ENCODE assay signal across 2 cellular contexts in genomic region chr3:196431193-196432136, GRCh38.
A peak's percentile ranks its signal among the peaks of the same experiment; 100 is the strongest.
TF ChIP-seq lines count a peak whose summit lies in the region.

No MANE protein-coding gene starts in this region.

TF ChIP-seq in HEK293, 187 proteins besides CTCF, POLR2A, EP300 and RAD21 (continued from another document and continues in another):
- peak; percentile 92 for TF ChIP-seq PRDM4 (tag by site-specific recombination; IDR thresholded peaks at IDR 0.05)
- no peak for TF ChIP-seq ATF2 (tag by site-specific recombination; IDR thresholded peaks at IDR 0.05; ENCODE audit: low read depth)
- no peak for TF ChIP-seq MYNN (tag by site-specific recombination; IDR thresholded peaks at IDR 0.05; ENCODE audit: borderline replicate concordance)
- no peak for TF ChIP-seq ZNF394 (tag by site-specific recombination; IDR thresholded peaks at IDR 0.05; ENCODE audit: borderline replicate concordance)
- no peak for TF ChIP-seq ZNF660 (tag by site-specific recombination; IDR thresholded peaks at IDR 0.05)
- no peak for TF ChIP-seq ZNF169 (tag by site-specific recombination; IDR thresholded peaks at IDR 0.05)
- TF ChIP-seq ZNF16 (tag by site-specific recombination; IDR thresholded peaks at IDR 0.05; ENCODE audit: low read depth): no peak
- TF ChIP-seq ZNF140 (tag by site-specific recombination; IDR thresholded peaks at IDR 0.05): no peak
- TF ChIP-seq ZBTB44 (tag by site-specific recombination; IDR thresholded peaks at IDR 0.05): no peak
- TF ChIP-seq ZNF639 (tag by site-specific recombination; IDR thresholded peaks at IDR 0.05): no peak
- no peak for TF ChIP-seq ZNF521 (tag by site-specific recombination; IDR thresholded peaks at IDR 0.05)
- TF ChIP-seq HIC1 (tag by site-specific recombination; IDR thresholded peaks at IDR 0.05): no peak
- no peak for TF ChIP-seq ZNF426 (tag by site-specific recombination; IDR thresholded peaks at IDR 0.05)
- no peak for TF ChIP-seq ELK4 (IDR thresholded peaks at IDR 0.05; ENCODE audit: borderline replicate concordance, low read depth, low read length)
- TF ChIP-seq KLF1 (tag by site-specific recombination; IDR thresholded peaks at IDR 0.05): peak; percentile 67

TF ChIP-seq in HepG2, 621 proteins besides CTCF, POLR2A, EP300 and RAD21 (continued from another document):
- 0 out of 2 replicates have a peak, but pooled peaks have one; percentile 15 for TF ChIP-seq ZNF710 (CRISPR knock-in tag; IDR thresholded peaks at IDR 0.05; ENCODE audit: borderline replicate concordance)
- TF ChIP-seq MEF2D (CRISPR knock-in tag; IDR thresholded peaks at IDR 0.05): 0 out of 2 replicates have a peak, but pooled peaks have one; percentile 9
- no peak for TF ChIP-seq SP140L (CRISPR knock-in tag; IDR thresholded peaks at IDR 0.05; ENCODE audit: borderline replicate concordance)
- TF ChIP-seq CHCHD3 (CRISPR knock-in tag; IDR thresholded peaks at IDR 0.05): 0 out of 2 replicates have a peak, but pooled peaks have one; percentile 58
- TF ChIP-seq ZNF543 (CRISPR knock-in tag; IDR thresholded peaks at IDR 0.05): no peak
- TF ChIP-seq PLSCR1 (CRISPR knock-in tag; IDR thresholded peaks at IDR 0.05; ENCODE audit: borderline replicate concordance): 0 out of 2 replicates have a peak, but pooled peaks have one; percentile 22
- TF ChIP-seq TFAP4 (IDR thresholded peaks at IDR 0.05; ENCODE audit: borderline replicate concordance, low read depth): no peak
- 0 out of 2 replicates have a peak, but pooled peaks have one; percentile 56 for TF ChIP-seq ZC3H13 (CRISPR knock-in tag; IDR thresholded peaks at IDR 0.05)
- TF ChIP-seq YEATS4 (CRISPR knock-in tag; IDR thresholded peaks at IDR 0.05; ENCODE audit: borderline replicate concordance): peak; percentile 49
- peak; percentile 39; the same call in 1 of the 2 replicates for TF ChIP-seq ZBTB7B (CRISPR knock-in tag; IDR thresholded peaks at IDR 0.05)
- no peak for TF ChIP-seq SNAPC2 (CRISPR knock-in tag; IDR thresholded peaks at IDR 0.05)
- TF ChIP-seq ZNF709 (CRISPR knock-in tag; IDR thresholded peaks at IDR 0.05): 0 out of 2 replicates have a peak, but pooled peaks have one; percentile 13
- no peak for TF ChIP-seq PPARG (CRISPR knock-in tag; conservative IDR thresholded peaks at IDR 0.05)
- TF ChIP-seq SPEN (CRISPR knock-in tag; IDR thresholded peaks at IDR 0.05; ENCODE audit: low read depth): peak; percentile 8; the same call in 1 of the 2 replicates
- peak; percentile 13 for TF ChIP-seq ATF7-NPFF (CRISPR knock-in tag; IDR thresholded peaks at IDR 0.05; ENCODE audit: low read depth)
- TF ChIP-seq NFKB2 (CRISPR knock-in tag; IDR thresholded peaks at IDR 0.05; ENCODE audit: borderline replicate concordance): peak; percentile 22; the same call in 1 of the 2 replicates
- 0 out of 2 replicates have a peak, but pooled peaks have one; percentile 9 for TF ChIP-seq MYPOP (CRISPR knock-in tag; IDR thresholded peaks at IDR 0.05)
- peak; percentile 14; the same call in 1 of the 2 replicates for TF ChIP-seq ZNF670 (CRISPR knock-in tag; IDR thresholded peaks at IDR 0.05; ENCODE audit: borderline replicate concordance)
- TF ChIP-seq DRAP1 (CRISPR knock-in tag; IDR thresholded peaks at IDR 0.05): 0 out of 2 replicates have a peak, but pooled peaks have one; percentile 27
- peak; percentile 22; the same call in 1 of the 2 replicates for TF ChIP-seq SP5 (CRISPR knock-in tag; IDR thresholded peaks at IDR 0.05; ENCODE audit: borderline replicate concordance, low read depth)
- no peak for TF ChIP-seq PCBP1 (IDR thresholded peaks at IDR 0.05; ENCODE audit: borderline replicate concordance, low read depth, low read length)
- 0 out of 2 replicates have a peak, but pooled peaks have one; percentile 10 for TF ChIP-seq CCDC6 (CRISPR knock-in tag; IDR thresholded peaks at IDR 0.05)
- TF ChIP-seq KDM5B (CRISPR knock-in tag; IDR thresholded peaks at IDR 0.05; ENCODE audit: borderline replicate concordance): peak; percentile 40; the same call in 1 of the 2 replicates
- 0 out of 2 replicates have a peak, but pooled peaks have one; percentile 5 for TF ChIP-seq ZHX1 (CRISPR knock-in tag; IDR thresholded peaks at IDR 0.05; ENCODE audit: low read depth)
- no peak for TF ChIP-seq BATF2 (CRISPR knock-in tag; IDR thresholded peaks at IDR 0.05)
- 0 out of 2 replicates have a peak, but pooled peaks have one; percentile 27 for TF ChIP-seq ZMAT3 (CRISPR knock-in tag; conservative IDR thresholded peaks at IDR 0.05)
- TF ChIP-seq ZNF350 (CRISPR knock-in tag; IDR thresholded peaks at IDR 0.05; ENCODE audit: borderline replicate concordance, low read depth): peak; percentile 46; the same call in 1 of the 2 replicates
- 0 out of 2 replicates have a peak, but pooled peaks have one; percentile 22 for TF ChIP-seq MXD1 (CRISPR knock-in tag; IDR thresholded peaks at IDR 0.05)
- peak; percentile 89; the same call in 1 of the 2 replicates for TF ChIP-seq TMF1 (CRISPR knock-in tag; IDR thresholded peaks at IDR 0.05; ENCODE audit: low read depth)
- TF ChIP-seq ZUFSP (CRISPR knock-in tag; IDR thresholded peaks at IDR 0.05; ENCODE audit: borderline replicate concordance): no peak
- peak; percentile 60; the same call in 1 of the 2 replicates for TF ChIP-seq UBTF (CRISPR knock-in tag; IDR thresholded peaks at IDR 0.05)
- peak; percentile 27 for TF ChIP-seq MED8 (CRISPR knock-in tag; IDR thresholded peaks at IDR 0.05; ENCODE audit: insufficient replicate concordance)
- 0 out of 2 replicates have a peak, but pooled peaks have one; percentile 68 for TF ChIP-seq ZNF615 (CRISPR knock-in tag; IDR thresholded peaks at IDR 0.05; ENCODE audit: borderline replicate concordance)
- TF ChIP-seq RFX1 (IDR thresholded peaks at IDR 0.05): no peak
- TF ChIP-seq NFE2L1 (CRISPR knock-in tag; IDR thresholded peaks at IDR 0.05; ENCODE audit: borderline replicate concordance): peak; percentile 28; the same call in 1 of the 2 replicates
- peak; percentile 27; the same call in 1 of the 2 replicates for TF ChIP-seq SRY (CRISPR knock-in tag; IDR thresholded peaks at IDR 0.05)
- peak; percentile 59; the same call in 1 of the 2 replicates for TF ChIP-seq ZNF333 (CRISPR knock-in tag; IDR thresholded peaks at IDR 0.05; ENCODE audit: borderline replicate concordance)
- TF ChIP-seq ZSCAN30 (CRISPR knock-in tag; IDR thresholded peaks at IDR 0.05): no peak
- no peak for TF ChIP-seq GABPA (IDR thresholded peaks at IDR 0.05; ENCODE audit: low read depth, low read length)
- peak; percentile 7; the same call in 1 of the 2 replicates for TF ChIP-seq GABPA (CRISPR knock-in tag; IDR thresholded peaks at IDR 0.05; ENCODE audit: low read depth)
